ENCODE assay signal across 21 cellular contexts in the genomic region with DNA sequence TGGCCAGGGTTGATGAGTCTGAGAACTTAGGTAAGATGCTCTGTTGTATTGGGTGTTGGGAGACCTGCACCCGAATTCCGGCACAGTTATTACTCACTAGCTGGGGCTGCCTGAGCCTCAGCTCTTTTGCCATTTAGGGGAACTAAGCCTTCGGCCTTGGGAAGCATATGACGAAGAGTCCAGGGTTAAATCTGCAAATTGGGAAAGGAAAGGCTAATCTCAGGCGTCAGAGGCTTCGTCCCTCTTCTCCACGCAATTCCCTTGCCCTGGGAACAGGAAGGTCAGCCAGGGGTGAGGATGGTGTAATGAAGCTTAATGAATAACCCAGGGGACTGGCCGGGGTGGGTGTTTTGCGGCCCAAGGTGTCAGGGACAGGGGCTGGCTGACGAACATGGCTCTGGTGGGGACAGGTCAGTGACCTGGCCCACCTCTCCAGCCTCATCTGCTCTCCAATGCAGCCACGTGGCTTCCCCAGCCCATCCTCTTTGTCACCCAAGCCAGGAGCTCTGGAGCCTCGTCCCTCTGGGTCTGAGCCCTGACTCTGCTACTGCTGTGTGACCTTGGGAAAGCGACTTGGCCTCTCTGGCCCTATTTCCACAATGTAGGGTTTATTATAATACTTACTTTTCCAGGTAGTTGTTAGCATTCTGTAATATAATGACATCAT. TPM values are rescaled to one million over a fixed set of nuclear protein-coding genes. Genes with fewer than 3 reads are reported as not detected.
A peak's percentile ranks its signal among the peaks of the same experiment; 100 is the strongest.
DNase-seq lines count a peak whose midpoint lies in the region; ATAC-seq and TF ChIP-seq lines count a peak whose summit lies in the region.
"Had no signal": no experiment of that assay in that cellular context is flagged by ENCODE, and none has a peak within 500 bp of the region (broad histone marks: within the 10 kb centered on the region; RNA-seq: fewer than 3 reads in every experiment).

No MANE protein-coding gene starts in this region.

- 41 to 69% methylated on average over 13 of the region's 13 CpGs for WGBS in lung, 2 donors
- 45 to 62% methylated on average over 13 of the region's 13 CpGs for WGBS in testis, 2 donors

- DNase-seq in DMS53 (lab: John Stamatoyannopoulos, UW) (peak; percentile 29), DMS53 treated with DMSO at 0.1 percent for 48 hours (lab: John Stamatoyannopoulos, UW; ENCODE audit: unreplicated experiment) (no peak), epithelial cell of proximal tubule (ENCODE audit: low read depth) (peak; percentile 50), lung (ENCODE audit: low spot score) (peak; percentile 36), testis (peak; percentile 22), GM19240 (ENCODE audit: insufficient read length, low spot score) (no peak), NCI-H1105 (lab: John Stamatoyannopoulos, UW) (no peak)
- DNase-seq: activated CD4-positive, alpha-beta T cell treated with anti-CD3 and anti-CD28 coated beads for 1 hour; activated CD8-positive, alpha-beta memory T cell treated with anti-CD3 and anti-CD28 coated beads, Interleukin-2, amount 10 ng/mL, durations not matched to agents 7 days and 5 days; activated effector memory CD4-positive, alpha-beta T cell treated with anti-CD3 and anti-CD28 coated beads, Interleukin-2, amount 50 U/mL, for 16 hours; DMS79 treated with DMSO at 0.1 percent for 48 hours; NCI-H1436 treated with DMSO at 0.1 percent for 48 hours; NCI-H345; SHP77 treated with DMSO at 0.1 percent for 48 hours; T-helper 2 cell had no signal

- TF ChIP-seq POLR2A in testis (IDR thresholded peaks at IDR 0.05): no peak

- intact Hi-C loops in testis (cut with DNase I; ENCODE audit: low total_unique reads): no loop called here

- H3K36me3 ChIP-seq in lung (ENCODE audit: control insufficient read depth in 2 of 2, insufficient read depth in 2 of 2, low read length in 2 of 2) (no peaks in the 10 kb centered on the region), testis (ENCODE audit: low read depth, missing control alignments) (no peaks in the 10 kb centered on the region)
- H3K36me3 ChIP-seq: neutrophil, tibial nerve had no signal

- H3K4me1 ChIP-seq in lung (ENCODE audit: control insufficient read depth in 2 of 2, insufficient read depth in 2 of 2, low read length in 2 of 2) (peaks cover 0 to 4% of the 10 kb centered on the region in 2 donors), testis (peaks cover 7% of the 10 kb centered on the region)

- H3K27me3 ChIP-seq in lung (ENCODE audit: control insufficient read depth, insufficient read depth) (no peaks in the 10 kb centered on the region), testis (no peaks in the 10 kb centered on the region)
- H3K27me3 ChIP-seq: neutrophil, tibial nerve had no signal

- no peak overlapping the region for H3K27ac ChIP-seq in lung (ENCODE audit: low read depth in 1 of 2, low read length in 1 of 2)
- H3K27ac ChIP-seq in testis: no peak overlapping the region
- H3K27ac ChIP-seq: 22Rv1, C4-2B, neutrophil, tibial nerve had no signal

- H3K9me3 ChIP-seq in lung (ENCODE audit: control insufficient read depth in 2 of 2, insufficient read depth in 1 of 2, low read length in 1 of 2): no peaks in the 10 kb centered on the region
- H3K9me3 ChIP-seq in testis: no peaks in the 10 kb centered on the region
- H3K9me3 ChIP-seq: neutrophil, tibial nerve had no signal

- H3K4me3 ChIP-seq in epithelial cell of proximal tubule (ENCODE audit: low read depth, low read length): no peak overlapping the region
- H3K4me3 ChIP-seq in lung: no peak overlapping the region
- no peak overlapping the region for H3K4me3 ChIP-seq in testis
- H3K4me3 ChIP-seq: tibial nerve had no signal

- TF ChIP-seq CTCF in epithelial cell of proximal tubule (conservative IDR thresholded peaks at IDR 0.05; ENCODE audit: low read depth, low read length) (no peak), lung (IDR thresholded peaks at IDR 0.05; ENCODE audit: control extremely low read depth, extremely low read depth) (no peak), testis (IDR thresholded peaks at IDR 0.05) (no peak)

- ATAC-seq in lung (ENCODE audit: insufficient read depth, low FRiP score) (no peak), GM21526 (IDR thresholded peaks at IDR 0.05; ENCODE audit: low FRiP score, unreplicated experiment) (no peak)
- ATAC-seq: activated CD8-positive, alpha-beta memory T cell treated with anti-CD3 and anti-CD28 coated beads, Interleukin-2, amount 10 ng/mL, durations not matched to agents 7 days and 5 days; stimulated activated effector memory CD8-positive, alpha-beta T cell treated with anti-CD3 and anti-CD28 coated beads, Interleukin-12 subunit alpha, Interleukin-12 subunit beta, amount 100 ng/mL, for 72 hours had no signal

RNA-seq across cellular contexts. Expression of a gene that starts 3.8 kb away (rescaled TPM):
- 6.3 and 11.8 TPM in 2 replicates for total RNA-seq in epithelial cell of proximal tubule
- total RNA-seq in lung: 10 to 100 TPM in 1 of 2 donors, 1 to 10 TPM in 1; 3.0 to 15.5 TPM
- 10 to 100 TPM; 10.6 to 25.8 TPM for polyA plus RNA-seq in lung
- total RNA-seq in testis: 10 to 100 TPM; 15.9 to 25.2 TPM
- 16.3 TPM for polyA plus RNA-seq in testis (ENCODE audit: insufficient read depth, low read depth, low replicate concordance)

RNA-seq across cellular contexts. Expression of a gene that starts 14.7 kb away (rescaled TPM):
- total RNA-seq in epithelial cell of proximal tubule (not detected in 2 replicates), lung (1 to 10 TPM in 1 of 2 donors, under 1 TPM in 1; 0.20 to 1.5 TPM), testis (under 1 TPM in 1 of 2 donors, not detected in 1; 0.93 TPM)
- polyA plus RNA-seq in lung (1 to 10 TPM; 2.7 to 8.4 TPM), testis (ENCODE audit: insufficient read depth, low read depth, low replicate concordance) (0.34 TPM)
- total RNA-seq: activated CD8-positive, alpha-beta memory T cell treated with anti-CD3 and anti-CD28 coated beads, Interleukin-2, amount 10 ng/mL, durations not matched to agents 7 days and 5 days had no signal

RNA-seq across cellular contexts. Expression of a gene that starts 53.3 kb away (rescaled TPM):
- total RNA-seq in epithelial cell of proximal tubule (0.06 TPM in 1 of 2 replicates, not detected in the other), lung (not detected), testis (under 1 TPM in 1 of 2 donors, not detected in 1; 0.12 TPM)
- polyA plus RNA-seq in lung (not detected), testis (ENCODE audit: insufficient read depth, low read depth, low replicate concordance) (0.11 TPM)
- total RNA-seq: activated CD8-positive, alpha-beta memory T cell treated with anti-CD3 and anti-CD28 coated beads, Interleukin-2, amount 10 ng/mL, durations not matched to agents 7 days and 5 days; tibial nerve had no signal

RNA-seq across cellular contexts. Expression of a gene that starts 60.0 kb away (rescaled TPM):
- 15.6 and 20.1 TPM in 2 replicates for total RNA-seq in epithelial cell of proximal tubule
- 10 to 100 TPM; 16.7 to 48.9 TPM for total RNA-seq in lung
- polyA plus RNA-seq in lung: 10 to 100 TPM; 16.4 to 26.5 TPM
- 100 to 1,000 TPM; 120 to 126 TPM for total RNA-seq in testis
- polyA plus RNA-seq in testis (ENCODE audit: insufficient read depth, low read depth, low replicate concordance): 110 TPM

Comparison
In these comparisons a context has a peak if more than half of its experiments do, and no peak if none do; other contexts are left out.
1. DNase-seq: peak in DMS53 (single experiment), epithelial cell of proximal tubule (single experiment), lung (single experiment) and testis (single experiment); none in DMS53 treated with DMSO at 0.1 percent for 48 hours (single experiment), GM19240 (single experiment) and NCI-H1105 (single experiment).